8 cellular contexts compared by ENCODE assay signal in the genomic region with DNA sequence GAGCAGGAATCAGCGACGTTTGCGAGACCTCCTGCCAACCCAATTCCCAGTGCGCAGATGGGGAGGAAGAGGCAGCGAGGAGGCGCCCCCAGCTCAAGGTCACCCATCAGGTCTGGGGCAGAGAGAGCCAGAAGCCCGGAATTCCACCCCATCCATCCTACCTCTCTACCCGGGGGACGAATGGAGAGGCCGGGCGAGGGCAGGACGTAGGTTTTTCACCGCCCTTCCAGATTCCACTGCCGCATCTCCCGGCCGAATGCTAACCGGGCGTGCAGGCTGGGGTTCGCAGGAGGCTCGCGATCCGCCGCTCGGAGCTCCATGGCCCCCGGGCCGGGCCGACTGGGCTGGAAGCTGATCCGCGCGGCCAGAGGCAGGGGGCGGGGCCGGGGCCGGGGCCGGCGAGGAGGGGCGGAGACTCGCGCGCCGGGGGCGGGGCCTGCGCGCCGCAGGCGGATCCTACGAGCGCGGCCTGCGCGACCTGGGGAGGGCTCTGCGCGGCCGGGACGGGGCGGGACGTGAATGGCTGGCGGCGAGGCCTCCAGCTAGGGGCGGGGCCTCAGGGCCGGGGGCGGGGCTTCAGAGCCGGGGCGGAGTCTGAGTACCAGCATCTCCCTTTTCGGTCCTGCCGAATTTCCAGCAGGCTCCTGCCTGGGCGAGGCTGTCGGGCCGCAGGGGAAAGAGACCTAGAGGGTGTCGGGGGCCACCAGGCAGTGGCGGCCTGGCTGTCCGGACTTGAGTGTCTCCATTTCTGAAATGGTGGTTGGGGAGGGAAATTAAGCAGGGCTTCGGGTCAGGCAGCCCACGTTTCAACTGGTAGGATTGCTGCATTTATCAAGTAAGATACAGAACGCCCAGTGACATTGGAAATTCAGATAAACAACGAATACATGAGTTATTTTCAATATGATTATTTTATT. TPM values are rescaled to one million over a fixed set of nuclear protein-coding genes. Genes with fewer than 3 reads are reported as not detected.
A peak's percentile ranks its signal among the peaks of the same experiment; 100 is the strongest.
DNase-seq lines count a peak whose midpoint lies in the region; ATAC-seq and TF ChIP-seq lines count a peak whose summit lies in the region.

A gene with protein sequence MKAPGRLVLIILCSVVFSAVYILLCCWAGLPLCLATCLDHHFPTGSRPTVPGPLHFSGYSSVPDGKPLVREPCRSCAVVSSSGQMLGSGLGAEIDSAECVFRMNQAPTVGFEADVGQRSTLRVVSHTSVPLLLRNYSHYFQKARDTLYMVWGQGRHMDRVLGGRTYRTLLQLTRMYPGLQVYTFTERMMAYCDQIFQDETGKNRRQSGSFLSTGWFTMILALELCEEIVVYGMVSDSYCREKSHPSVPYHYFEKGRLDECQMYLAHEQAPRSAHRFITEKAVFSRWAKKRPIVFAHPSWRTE (minus strand): TSS at position 377 of the 917 bp plus-strand sequence. CDS start 622 bp downstream, outside the sequence.

- H3K4me3 ChIP-seq in astrocyte of the cerebellum (ENCODE audit: low read depth, low read length) (peak within 1 kb of the TSS; percentile 50), aorta (ENCODE audit: low read length in 2 of 2) (peak within 1 kb of the TSS; percentile 44 to 72)

- peak; percentile 99 for DNase-seq in GM13977 (ENCODE audit: low spot score)
- peak; percentile 50 for DNase-seq in NCI-H1694 treated with DMSO at 0.1 percent for 48 hours (lab: John Stamatoyannopoulos, UW)
- DNase-seq in T1000 (lab: John Stamatoyannopoulos, UW), result peak; percentile 86
- peak; percentile 58 for DNase-seq in astrocyte of the cerebellum (ENCODE audit: low read depth)
- peak; percentile 94 for DNase-seq in hepatic stellate cell (ENCODE audit: low spot score)
- DNase-seq in retina, result peak; percentile 79
- peak; percentile 96 to 98 for DNase-seq in aorta

- H3K27me3 ChIP-seq in aorta (ENCODE audit: control insufficient read depth in 1 of 2, insufficient read depth in 2 of 2, low read length in 1 of 2), result no peaks in the 10 kb centered on the region

- H3K9me3 ChIP-seq in aorta (ENCODE audit: control insufficient read depth, low read length), result no peaks in the 10 kb centered on the region

- intact Hi-C loops in aorta (cut with DNase I), result loop anchor here (2.0 to 5.0 kb wide), 3 partner anchors 18 to 130 kb away; a partner anchor contains a TSS

- no peaks in the 10 kb centered on the region for H3K4me1 ChIP-seq in aorta (ENCODE audit: control insufficient read depth in 1 of 2, insufficient read depth in 2 of 2, low read length in 2 of 2)

- 1 to 2% methylated on average over 57 to 75 of the region's 75 CpGs for WGBS in aorta, 2 donors

- peaks cover 0 to 4% of the 10 kb centered on the region in 2 donors for H3K36me3 ChIP-seq in aorta (ENCODE audit: control insufficient read depth in 1 of 2, insufficient read depth in 2 of 2, low read length in 1 of 2)

- ATAC-seq in HG02870 (IDR thresholded peaks at IDR 0.05; ENCODE audit: unreplicated experiment) (peak; percentile 68), aorta (ENCODE audit: low FRiP score) (peak; percentile 93)

- in situ Hi-C loops in GM13977 (cut with MboI; ENCODE audit: low pct_unique_long_range_greater_than_20kb, low sequenced_read_pairs, unreplicated experiment) (loop anchor here (10.0 to 25.0 kb wide), 2 partner anchors 132 to 330 kb away; a partner anchor contains a TSS), astrocyte of the cerebellum (cut with HindIII; ENCODE audit: low sequenced_read_pairs) (no loop called here)

- no peak for TF ChIP-seq CTCF in GM13977 (IDR thresholded peaks at IDR 0.05; ENCODE audit: extremely low read depth, insufficient read depth, missing control alignments)
- TF ChIP-seq CTCF in astrocyte of the cerebellum (IDR thresholded peaks at IDR 0.05; ENCODE audit: low read depth, low read length, missing control alignments), result no peak

- H3K27ac ChIP-seq in aorta (ENCODE audit: low read depth in 1 of 2, low read length in 2 of 2), result peak within 1 kb of the TSS in 1 of 2 donors; percentile 26

RNA-seq across cellular contexts. Expression of the gene that starts here (rescaled TPM):
- total RNA-seq in aorta, result 10 to 100 TPM; 34.9 to 46.5 TPM
- polyA plus RNA-seq in aorta, result 10 to 100 TPM; 17.7 to 25.5 TPM
